Comparison of ENCODE assay signal across 1 cellular context in the genomic region with DNA sequence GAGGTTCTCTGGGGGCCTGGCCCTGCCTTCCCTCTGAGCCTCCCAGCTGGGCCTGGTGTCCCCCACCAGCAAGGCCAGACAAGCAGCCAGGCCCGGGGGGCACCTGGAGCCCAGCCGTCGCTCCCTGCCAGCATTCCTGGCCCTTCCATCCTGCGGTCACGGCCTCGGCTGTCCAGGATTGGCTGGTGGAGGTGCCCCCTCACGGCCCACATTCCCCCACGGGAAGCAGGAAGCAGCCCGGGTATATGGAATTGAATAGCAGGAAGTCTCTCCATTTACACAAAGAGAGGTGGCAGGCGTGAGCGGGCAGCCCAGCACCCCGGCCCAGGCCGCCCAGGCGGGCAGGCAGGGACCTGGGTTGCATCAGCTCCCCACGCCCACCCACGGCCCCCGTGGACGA.
TF ChIP-seq lines count a peak whose summit lies in the region.

No MANE protein-coding gene starts in this region.

TF ChIP-seq in GM23338, 12 proteins besides CTCF, POLR2A, EP300 and RAD21:
- no peak for TF ChIP-seq JUNB (IDR thresholded peaks at IDR 0.05; ENCODE audit: unreplicated experiment)
- TF ChIP-seq, protein P1, sequence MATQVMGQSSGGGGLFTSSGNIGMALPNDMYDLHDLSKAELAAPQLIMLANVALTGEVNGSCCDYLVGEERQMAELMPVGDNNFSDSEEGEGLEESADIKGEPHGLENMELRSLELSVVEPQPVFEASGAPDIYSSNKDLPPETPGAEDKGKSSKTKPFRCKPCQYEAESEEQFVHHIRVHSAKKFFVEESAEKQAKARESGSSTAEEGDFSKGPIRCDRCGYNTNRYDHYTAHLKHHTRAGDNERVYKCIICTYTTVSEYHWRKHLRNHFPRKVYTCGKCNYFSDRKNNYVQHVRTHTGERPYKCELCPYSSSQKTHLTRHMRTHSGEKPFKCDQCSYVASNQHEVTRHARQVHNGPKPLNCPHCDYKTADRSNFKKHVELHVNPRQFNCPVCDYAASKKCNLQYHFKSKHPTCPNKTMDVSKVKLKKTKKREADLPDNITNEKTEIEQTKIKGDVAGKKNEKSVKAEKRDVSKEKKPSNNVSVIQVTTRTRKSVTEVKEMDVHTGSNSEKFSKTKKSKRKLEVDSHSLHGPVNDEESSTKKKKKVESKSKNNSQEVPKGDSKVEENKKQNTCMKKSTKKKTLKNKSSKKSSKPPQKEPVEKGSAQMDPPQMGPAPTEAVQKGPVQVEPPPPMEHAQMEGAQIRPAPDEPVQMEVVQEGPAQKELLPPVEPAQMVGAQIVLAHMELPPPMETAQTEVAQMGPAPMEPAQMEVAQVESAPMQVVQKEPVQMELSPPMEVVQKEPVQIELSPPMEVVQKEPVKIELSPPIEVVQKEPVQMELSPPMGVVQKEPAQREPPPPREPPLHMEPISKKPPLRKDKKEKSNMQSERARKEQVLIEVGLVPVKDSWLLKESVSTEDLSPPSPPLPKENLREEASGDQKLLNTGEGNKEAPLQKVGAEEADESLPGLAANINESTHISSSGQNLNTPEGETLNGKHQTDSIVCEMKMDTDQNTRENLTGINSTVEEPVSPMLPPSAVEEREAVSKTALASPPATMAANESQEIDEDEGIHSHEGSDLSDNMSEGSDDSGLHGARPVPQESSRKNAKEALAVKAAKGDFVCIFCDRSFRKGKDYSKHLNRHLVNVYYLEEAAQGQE (IDR thresholded peaks at IDR 0.05; ENCODE audit: unreplicated experiment): no peak
- no peak for TF ChIP-seq NANOG (IDR thresholded peaks at IDR 0.05; ENCODE audit: borderline replicate concordance)
- no peak for TF ChIP-seq EZH2phosphoT487 (IDR thresholded peaks at IDR 0.05; ENCODE audit: unreplicated experiment)
- TF ChIP-seq, protein P2, sequence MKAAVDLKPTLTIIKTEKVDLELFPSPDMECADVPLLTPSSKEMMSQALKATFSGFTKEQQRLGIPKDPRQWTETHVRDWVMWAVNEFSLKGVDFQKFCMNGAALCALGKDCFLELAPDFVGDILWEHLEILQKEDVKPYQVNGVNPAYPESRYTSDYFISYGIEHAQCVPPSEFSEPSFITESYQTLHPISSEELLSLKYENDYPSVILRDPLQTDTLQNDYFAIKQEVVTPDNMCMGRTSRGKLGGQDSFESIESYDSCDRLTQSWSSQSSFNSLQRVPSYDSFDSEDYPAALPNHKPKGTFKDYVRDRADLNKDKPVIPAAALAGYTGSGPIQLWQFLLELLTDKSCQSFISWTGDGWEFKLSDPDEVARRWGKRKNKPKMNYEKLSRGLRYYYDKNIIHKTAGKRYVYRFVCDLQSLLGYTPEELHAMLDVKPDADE (IDR thresholded peaks at IDR 0.05): no peak
- TF ChIP-seq, protein P3, sequence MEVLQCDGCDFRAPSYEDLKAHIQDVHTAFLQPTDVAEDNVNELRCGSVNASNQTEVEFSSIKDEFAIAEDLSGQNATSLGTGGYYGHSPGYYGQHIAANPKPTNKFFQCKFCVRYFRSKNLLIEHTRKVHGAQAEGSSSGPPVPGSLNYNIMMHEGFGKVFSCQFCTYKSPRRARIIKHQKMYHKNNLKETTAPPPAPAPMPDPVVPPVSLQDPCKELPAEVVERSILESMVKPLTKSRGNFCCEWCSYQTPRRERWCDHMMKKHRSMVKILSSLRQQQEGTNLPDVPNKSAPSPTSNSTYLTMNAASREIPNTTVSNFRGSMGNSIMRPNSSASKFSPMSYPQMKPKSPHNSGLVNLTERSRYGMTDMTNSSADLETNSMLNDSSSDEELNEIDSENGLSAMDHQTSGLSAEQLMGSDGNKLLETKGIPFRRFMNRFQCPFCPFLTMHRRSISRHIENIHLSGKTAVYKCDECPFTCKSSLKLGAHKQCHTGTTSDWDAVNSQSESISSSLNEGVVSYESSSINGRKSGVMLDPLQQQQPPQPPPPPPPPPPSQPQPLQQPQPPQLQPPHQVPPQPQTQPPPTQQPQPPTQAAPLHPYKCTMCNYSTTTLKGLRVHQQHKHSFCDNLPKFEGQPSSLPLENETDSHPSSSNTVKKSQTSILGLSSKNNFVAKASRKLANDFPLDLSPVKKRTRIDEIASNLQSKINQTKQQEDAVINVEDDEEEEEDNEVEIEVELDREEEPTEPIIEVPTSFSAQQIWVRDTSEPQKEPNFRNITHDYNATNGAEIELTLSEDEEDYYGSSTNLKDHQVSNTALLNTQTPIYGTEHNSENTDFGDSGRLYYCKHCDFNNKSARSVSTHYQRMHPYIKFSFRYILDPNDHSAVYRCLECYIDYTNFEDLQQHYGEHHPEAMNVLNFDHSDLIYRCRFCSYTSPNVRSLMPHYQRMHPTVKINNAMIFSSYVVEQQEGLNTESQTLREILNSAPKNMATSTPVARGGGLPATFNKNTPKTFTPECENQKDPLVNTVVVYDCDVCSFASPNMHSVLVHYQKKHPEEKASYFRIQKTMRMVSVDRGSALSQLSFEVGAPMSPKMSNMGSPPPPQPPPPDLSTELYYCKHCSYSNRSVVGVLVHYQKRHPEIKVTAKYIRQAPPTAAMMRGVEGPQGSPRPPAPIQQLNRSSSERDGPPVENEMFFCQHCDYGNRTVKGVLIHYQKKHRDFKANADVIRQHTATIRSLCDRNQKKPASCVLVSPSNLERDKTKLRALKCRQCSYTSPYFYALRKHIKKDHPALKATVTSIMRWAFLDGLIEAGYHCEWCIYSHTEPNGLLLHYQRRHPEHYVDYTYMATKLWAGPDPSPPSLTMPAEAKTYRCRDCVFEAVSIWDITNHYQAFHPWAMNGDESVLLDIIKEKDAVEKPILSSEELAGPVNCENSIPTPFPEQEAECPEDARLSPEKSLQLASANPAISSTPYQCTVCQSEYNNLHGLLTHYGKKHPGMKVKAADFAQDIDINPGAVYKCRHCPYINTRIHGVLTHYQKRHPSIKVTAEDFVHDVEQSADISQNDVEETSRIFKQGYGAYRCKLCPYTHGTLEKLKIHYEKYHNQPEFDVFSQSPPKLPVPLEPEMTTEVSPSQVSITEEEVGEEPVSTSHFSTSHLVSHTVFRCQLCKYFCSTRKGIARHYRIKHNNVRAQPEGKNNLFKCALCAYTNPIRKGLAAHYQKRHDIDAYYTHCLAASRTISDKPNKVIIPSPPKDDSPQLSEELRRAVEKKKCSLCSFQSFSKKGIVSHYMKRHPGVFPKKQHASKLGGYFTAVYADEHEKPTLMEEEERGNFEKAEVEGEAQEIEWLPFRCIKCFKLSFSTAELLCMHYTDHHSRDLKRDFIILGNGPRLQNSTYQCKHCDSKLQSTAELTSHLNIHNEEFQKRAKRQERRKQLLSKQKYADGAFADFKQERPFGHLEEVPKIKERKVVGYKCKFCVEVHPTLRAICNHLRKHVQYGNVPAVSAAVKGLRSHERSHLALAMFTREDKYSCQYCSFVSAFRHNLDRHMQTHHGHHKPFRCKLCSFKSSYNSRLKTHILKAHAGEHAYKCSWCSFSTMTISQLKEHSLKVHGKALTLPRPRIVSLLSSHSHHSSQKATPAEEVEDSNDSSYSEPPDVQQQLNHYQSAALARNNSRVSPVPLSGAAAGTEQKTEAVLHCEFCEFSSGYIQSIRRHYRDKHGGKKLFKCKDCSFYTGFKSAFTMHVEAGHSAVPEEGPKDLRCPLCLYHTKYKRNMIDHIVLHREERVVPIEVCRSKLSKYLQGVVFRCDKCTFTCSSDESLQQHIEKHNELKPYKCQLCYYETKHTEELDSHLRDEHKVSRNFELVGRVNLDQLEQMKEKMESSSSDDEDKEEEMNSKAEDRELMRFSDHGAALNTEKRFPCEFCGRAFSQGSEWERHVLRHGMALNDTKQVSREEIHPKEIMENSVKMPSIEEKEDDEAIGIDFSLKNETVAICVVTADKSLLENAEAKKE (CRISPR knock-in tag; IDR thresholded peaks at IDR 0.05): no peak
- TF ChIP-seq STAT1 (IDR thresholded peaks at IDR 0.05; ENCODE audit: unreplicated experiment): no peak
- TF ChIP-seq ZNF331 (CRISPR knock-in tag; IDR thresholded peaks at IDR 0.05; ENCODE audit: low read depth): no peak
- no peak for TF ChIP-seq EZH2 (IDR thresholded peaks at IDR 0.05; ENCODE audit: low read depth, unreplicated experiment)
- no peak for TF ChIP-seq POLR2AphosphoS5 (IDR thresholded peaks at IDR 0.05; ENCODE audit: low read depth)
- TF ChIP-seq ZNF114 (CRISPR knock-in tag; IDR thresholded peaks at IDR 0.05): no peak
- TF ChIP-seq CREB1 (CRISPR knock-in tag; IDR thresholded peaks at IDR 0.05; ENCODE audit: low read depth): no peak
